Comparison of ENCODE assay signal across 1 cellular context in genomic region chr7:77691892-77692491, GRCh38.
TF ChIP-seq lines count a peak whose summit lies in the region.

No MANE protein-coding gene starts in this region.

TF ChIP-seq in HepG2, 621 proteins besides CTCF, POLR2A, EP300 and RAD21 (continued from another document and continues in another):
- TF ChIP-seq, protein P1, sequence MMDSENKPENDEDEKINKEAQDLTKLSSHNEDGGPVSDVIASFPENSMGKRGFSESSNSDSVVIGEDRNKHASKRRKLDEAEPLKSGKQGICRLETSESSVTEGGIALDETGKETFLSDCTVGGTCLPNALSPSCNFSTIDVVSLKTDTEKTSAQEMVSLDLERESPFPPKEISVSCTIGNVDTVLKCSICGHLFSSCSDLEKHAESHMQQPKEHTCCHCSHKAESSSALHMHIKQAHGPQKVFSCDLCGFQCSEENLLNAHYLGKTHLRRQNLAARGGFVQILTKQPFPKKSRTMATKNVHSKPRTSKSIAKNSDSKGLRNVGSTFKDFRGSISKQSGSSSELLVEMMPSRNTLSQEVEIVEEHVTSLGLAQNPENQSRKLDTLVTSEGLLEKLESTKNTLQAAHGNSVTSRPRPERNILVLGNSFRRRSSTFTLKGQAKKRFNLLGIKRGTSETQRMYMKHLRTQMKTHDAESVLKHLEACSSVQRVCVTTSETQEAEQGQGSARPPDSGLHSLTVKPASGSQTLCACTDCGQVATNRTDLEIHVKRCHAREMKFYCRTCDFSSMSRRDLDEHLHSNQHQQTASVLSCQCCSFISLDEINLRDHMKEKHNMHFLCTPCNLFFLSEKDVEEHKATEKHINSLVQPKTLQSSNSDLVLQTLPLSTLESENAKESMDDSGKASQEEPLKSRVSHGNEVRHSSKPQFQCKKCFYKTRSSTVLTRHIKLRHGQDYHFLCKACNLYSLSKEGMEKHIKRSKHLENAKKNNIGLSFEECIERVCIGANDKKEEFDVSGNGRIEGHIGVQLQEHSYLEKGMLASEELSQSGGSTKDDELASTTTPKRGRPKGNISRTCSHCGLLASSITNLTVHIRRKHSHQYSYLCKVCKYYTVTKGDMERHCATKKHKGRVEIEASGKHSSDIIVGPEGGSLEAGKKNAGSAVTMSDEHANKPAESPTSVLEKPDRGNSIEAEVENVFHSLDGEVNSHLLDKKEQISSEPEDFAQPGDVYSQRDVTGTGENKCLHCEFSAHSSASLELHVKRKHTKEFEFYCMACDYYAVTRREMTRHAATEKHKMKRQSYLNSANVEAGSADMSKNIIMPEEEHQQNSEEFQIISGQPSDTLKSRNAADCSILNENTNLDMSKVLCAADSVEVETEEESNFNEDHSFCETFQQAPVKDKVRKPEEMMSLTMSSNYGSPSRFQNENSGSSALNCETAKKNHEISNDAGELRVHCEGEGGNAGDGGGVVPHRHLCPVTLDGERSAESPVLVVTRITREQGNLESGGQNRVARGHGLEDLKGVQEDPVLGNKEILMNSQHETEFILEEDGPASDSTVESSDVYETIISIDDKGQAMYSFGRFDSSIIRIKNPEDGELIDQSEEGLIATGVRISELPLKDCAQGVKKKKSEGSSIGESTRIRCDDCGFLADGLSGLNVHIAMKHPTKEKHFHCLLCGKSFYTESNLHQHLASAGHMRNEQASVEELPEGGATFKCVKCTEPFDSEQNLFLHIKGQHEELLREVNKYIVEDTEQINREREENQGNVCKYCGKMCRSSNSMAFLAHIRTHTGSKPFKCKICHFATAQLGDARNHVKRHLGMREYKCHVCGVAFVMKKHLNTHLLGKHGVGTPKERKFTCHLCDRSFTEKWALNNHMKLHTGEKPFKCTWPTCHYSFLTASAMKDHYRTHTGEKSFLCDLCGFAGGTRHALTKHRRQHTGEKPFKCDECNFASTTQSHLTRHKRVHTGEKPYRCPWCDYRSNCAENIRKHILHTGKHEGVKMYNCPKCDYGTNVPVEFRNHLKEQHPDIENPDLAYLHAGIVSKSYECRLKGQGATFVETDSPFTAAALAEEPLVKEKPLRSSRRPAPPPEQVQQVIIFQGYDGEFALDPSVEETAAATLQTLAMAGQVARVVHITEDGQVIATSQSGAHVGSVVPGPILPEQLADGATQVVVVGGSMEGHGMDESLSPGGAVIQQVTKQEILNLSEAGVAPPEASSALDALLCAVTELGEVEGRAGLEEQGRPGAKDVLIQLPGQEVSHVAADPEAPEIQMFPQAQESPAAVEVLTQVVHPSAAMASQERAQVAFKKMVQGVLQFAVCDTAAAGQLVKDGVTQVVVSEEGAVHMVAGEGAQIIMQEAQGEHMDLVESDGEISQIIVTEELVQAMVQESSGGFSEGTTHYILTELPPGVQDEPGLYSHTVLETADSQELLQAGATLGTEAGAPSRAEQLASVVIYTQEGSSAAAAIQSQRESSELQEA (CRISPR knock-in tag; IDR thresholded peaks at IDR 0.05; ENCODE audit: not compliant biosample characterization): no peak
- TF ChIP-seq ZNF264 (CRISPR knock-in tag; IDR thresholded peaks at IDR 0.05): 0 out of 2 replicates have a peak, but pooled peaks have one; percentile 37
- TF ChIP-seq NFE2 (CRISPR knock-in tag; IDR thresholded peaks at IDR 0.05): no peak
- no peak for TF ChIP-seq GFI1 (CRISPR knock-in tag; IDR thresholded peaks at IDR 0.05; ENCODE audit: borderline replicate concordance)
- no peak for TF ChIP-seq ISX (CRISPR knock-in tag; conservative IDR thresholded peaks at IDR 0.05)
- TF ChIP-seq ZNF343 (CRISPR knock-in tag; IDR thresholded peaks at IDR 0.05): no peak
- no peak for TF ChIP-seq DR1 (CRISPR knock-in tag; IDR thresholded peaks at IDR 0.05)
- no peak for TF ChIP-seq GATA4 (IDR thresholded peaks at IDR 0.05; ENCODE audit: borderline replicate concordance, low read depth)
- TF ChIP-seq RFXANK (CRISPR knock-in tag; IDR thresholded peaks at IDR 0.05): no peak
- no peak for TF ChIP-seq PRMT3 (CRISPR knock-in tag; IDR thresholded peaks at IDR 0.05; ENCODE audit: borderline replicate concordance, low read depth)
- 0 out of 2 replicates have a peak, but pooled peaks have one; percentile 23 for TF ChIP-seq KMT2B (CRISPR knock-in tag; IDR thresholded peaks at IDR 0.05)
- TF ChIP-seq FLYWCH1 (CRISPR knock-in tag; IDR thresholded peaks at IDR 0.05): no peak
- no peak for TF ChIP-seq GPBP1L1 (CRISPR knock-in tag; IDR thresholded peaks at IDR 0.05)
- TF ChIP-seq NCOA1 (CRISPR knock-in tag; IDR thresholded peaks at IDR 0.05): no peak
- TF ChIP-seq, protein P2, sequence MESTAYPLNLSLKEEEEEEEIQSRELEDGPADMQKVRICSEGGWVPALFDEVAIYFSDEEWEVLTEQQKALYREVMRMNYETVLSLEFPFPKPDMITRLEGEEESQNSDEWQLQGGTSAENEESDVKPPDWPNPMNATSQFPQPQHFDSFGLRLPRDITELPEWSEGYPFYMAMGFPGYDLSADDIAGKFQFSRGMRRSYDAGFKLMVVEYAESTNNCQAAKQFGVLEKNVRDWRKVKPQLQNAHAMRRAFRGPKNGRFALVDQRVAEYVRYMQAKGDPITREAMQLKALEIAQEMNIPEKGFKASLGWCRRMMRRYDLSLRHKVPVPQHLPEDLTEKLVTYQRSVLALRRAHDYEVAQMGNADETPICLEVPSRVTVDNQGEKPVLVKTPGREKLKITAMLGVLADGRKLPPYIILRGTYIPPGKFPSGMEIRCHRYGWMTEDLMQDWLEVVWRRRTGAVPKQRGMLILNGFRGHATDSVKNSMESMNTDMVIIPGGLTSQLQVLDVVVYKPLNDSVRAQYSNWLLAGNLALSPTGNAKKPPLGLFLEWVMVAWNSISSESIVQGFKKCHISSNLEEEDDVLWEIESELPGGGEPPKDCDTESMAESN (CRISPR knock-in tag; conservative IDR thresholded peaks at IDR 0.05): no peak
- TF ChIP-seq ZNF260 (CRISPR knock-in tag; IDR thresholded peaks at IDR 0.05; ENCODE audit: borderline replicate concordance, low read depth): no peak
- TF ChIP-seq, protein P3, sequence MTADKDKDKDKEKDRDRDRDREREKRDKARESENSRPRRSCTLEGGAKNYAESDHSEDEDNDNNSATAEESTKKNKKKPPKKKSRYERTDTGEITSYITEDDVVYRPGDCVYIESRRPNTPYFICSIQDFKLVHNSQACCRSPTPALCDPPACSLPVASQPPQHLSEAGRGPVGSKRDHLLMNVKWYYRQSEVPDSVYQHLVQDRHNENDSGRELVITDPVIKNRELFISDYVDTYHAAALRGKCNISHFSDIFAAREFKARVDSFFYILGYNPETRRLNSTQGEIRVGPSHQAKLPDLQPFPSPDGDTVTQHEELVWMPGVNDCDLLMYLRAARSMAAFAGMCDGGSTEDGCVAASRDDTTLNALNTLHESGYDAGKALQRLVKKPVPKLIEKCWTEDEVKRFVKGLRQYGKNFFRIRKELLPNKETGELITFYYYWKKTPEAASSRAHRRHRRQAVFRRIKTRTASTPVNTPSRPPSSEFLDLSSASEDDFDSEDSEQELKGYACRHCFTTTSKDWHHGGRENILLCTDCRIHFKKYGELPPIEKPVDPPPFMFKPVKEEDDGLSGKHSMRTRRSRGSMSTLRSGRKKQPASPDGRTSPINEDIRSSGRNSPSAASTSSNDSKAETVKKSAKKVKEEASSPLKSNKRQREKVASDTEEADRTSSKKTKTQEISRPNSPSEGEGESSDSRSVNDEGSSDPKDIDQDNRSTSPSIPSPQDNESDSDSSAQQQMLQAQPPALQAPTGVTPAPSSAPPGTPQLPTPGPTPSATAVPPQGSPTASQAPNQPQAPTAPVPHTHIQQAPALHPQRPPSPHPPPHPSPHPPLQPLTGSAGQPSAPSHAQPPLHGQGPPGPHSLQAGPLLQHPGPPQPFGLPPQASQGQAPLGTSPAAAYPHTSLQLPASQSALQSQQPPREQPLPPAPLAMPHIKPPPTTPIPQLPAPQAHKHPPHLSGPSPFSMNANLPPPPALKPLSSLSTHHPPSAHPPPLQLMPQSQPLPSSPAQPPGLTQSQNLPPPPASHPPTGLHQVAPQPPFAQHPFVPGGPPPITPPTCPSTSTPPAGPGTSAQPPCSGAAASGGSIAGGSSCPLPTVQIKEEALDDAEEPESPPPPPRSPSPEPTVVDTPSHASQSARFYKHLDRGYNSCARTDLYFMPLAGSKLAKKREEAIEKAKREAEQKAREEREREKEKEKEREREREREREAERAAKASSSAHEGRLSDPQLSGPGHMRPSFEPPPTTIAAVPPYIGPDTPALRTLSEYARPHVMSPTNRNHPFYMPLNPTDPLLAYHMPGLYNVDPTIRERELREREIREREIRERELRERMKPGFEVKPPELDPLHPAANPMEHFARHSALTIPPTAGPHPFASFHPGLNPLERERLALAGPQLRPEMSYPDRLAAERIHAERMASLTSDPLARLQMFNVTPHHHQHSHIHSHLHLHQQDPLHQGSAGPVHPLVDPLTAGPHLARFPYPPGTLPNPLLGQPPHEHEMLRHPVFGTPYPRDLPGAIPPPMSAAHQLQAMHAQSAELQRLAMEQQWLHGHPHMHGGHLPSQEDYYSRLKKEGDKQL (CRISPR knock-in tag; IDR thresholded peaks at IDR 0.05; ENCODE audit: low read depth): no peak
- TF ChIP-seq, protein P4, sequence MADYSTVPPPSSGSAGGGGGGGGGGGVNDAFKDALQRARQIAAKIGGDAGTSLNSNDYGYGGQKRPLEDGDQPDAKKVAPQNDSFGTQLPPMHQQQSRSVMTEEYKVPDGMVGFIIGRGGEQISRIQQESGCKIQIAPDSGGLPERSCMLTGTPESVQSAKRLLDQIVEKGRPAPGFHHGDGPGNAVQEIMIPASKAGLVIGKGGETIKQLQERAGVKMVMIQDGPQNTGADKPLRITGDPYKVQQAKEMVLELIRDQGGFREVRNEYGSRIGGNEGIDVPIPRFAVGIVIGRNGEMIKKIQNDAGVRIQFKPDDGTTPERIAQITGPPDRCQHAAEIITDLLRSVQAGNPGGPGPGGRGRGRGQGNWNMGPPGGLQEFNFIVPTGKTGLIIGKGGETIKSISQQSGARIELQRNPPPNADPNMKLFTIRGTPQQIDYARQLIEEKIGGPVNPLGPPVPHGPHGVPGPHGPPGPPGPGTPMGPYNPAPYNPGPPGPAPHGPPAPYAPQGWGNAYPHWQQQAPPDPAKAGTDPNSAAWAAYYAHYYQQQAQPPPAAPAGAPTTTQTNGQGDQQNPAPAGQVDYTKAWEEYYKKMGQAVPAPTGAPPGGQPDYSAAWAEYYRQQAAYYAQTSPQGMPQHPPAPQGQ (CRISPR knock-in tag; IDR thresholded peaks at IDR 0.05; ENCODE audit: borderline replicate concordance): no peak
- TF ChIP-seq, protein P5, sequence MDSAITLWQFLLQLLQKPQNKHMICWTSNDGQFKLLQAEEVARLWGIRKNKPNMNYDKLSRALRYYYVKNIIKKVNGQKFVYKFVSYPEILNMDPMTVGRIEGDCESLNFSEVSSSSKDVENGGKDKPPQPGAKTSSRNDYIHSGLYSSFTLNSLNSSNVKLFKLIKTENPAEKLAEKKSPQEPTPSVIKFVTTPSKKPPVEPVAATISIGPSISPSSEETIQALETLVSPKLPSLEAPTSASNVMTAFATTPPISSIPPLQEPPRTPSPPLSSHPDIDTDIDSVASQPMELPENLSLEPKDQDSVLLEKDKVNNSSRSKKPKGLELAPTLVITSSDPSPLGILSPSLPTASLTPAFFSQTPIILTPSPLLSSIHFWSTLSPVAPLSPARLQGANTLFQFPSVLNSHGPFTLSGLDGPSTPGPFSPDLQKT (CRISPR knock-in tag; IDR thresholded peaks at IDR 0.05; ENCODE audit: borderline replicate concordance): no peak
- TF ChIP-seq, protein P6, sequence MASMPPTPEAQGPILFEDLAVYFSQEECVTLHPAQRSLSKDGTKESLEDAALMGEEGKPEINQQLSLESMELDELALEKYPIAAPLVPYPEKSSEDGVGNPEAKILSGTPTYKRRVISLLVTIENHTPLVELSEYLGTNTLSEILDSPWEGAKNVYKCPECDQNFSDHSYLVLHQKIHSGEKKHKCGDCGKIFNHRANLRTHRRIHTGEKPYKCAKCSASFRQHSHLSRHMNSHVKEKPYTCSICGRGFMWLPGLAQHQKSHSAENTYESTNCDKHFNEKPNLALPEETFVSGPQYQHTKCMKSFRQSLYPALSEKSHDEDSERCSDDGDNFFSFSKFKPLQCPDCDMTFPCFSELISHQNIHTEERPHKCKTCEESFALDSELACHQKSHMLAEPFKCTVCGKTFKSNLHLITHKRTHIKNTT (CRISPR knock-in tag; IDR thresholded peaks at IDR 0.05): no peak
- TF ChIP-seq, protein P7, sequence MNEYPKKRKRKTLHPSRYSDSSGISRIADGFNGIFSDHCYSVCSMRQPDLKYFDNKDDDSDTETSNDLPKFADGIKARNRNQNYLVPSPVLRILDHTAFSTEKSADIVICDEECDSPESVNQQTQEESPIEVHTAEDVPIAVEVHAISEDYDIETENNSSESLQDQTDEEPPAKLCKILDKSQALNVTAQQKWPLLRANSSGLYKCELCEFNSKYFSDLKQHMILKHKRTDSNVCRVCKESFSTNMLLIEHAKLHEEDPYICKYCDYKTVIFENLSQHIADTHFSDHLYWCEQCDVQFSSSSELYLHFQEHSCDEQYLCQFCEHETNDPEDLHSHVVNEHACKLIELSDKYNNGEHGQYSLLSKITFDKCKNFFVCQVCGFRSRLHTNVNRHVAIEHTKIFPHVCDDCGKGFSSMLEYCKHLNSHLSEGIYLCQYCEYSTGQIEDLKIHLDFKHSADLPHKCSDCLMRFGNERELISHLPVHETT (CRISPR knock-in tag; conservative IDR thresholded peaks at IDR 0.05): no peak
- no peak for TF ChIP-seq ZNF841 (CRISPR knock-in tag; IDR thresholded peaks at IDR 0.05; ENCODE audit: borderline replicate concordance)
- no peak for TF ChIP-seq TEAD3 (CRISPR knock-in tag; optimal IDR thresholded peaks at IDR 0.05; ENCODE audit: borderline replicate concordance)
- TF ChIP-seq, protein P8, sequence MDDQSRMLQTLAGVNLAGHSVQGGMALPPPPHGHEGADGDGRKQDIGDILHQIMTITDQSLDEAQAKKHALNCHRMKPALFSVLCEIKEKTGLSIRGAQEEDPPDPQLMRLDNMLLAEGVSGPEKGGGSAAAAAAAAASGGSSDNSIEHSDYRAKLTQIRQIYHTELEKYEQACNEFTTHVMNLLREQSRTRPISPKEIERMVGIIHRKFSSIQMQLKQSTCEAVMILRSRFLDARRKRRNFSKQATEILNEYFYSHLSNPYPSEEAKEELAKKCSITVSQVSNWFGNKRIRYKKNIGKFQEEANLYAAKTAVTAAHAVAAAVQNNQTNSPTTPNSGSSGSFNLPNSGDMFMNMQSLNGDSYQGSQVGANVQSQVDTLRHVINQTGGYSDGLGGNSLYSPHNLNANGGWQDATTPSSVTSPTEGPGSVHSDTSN (CRISPR knock-in tag; IDR thresholded peaks at IDR 0.05; ENCODE audit: borderline replicate concordance): no peak
- no peak for TF ChIP-seq CCAR2 (optimal IDR thresholded peaks at IDR 0.05; ENCODE audit: low read depth, low read length)
- no peak for TF ChIP-seq ZNF432 (CRISPR knock-in tag; IDR thresholded peaks at IDR 0.05; ENCODE audit: borderline replicate concordance)
- TF ChIP-seq HCFC1 (IDR thresholded peaks at IDR 0.05; ENCODE audit: low read depth, low read length): no peak
- TF ChIP-seq SUZ12 (IDR thresholded peaks at IDR 0.05; ENCODE audit: low read depth, low read length): no peak
- TF ChIP-seq MEIS1 (CRISPR knock-in tag; IDR thresholded peaks at IDR 0.05; ENCODE audit: borderline replicate concordance): no peak
- TF ChIP-seq ZNF878 (CRISPR knock-in tag; IDR thresholded peaks at IDR 0.05): no peak
- no peak for TF ChIP-seq ZNF510 (CRISPR knock-in tag; IDR thresholded peaks at IDR 0.05; ENCODE audit: low read depth)
- no peak for TF ChIP-seq ATAD3A (CRISPR knock-in tag; IDR thresholded peaks at IDR 0.05)
- TF ChIP-seq ZNF138 (CRISPR knock-in tag; IDR thresholded peaks at IDR 0.05; ENCODE audit: low read depth): no peak
